8 cellular contexts compared by ENCODE assay signal in the genomic region with DNA sequence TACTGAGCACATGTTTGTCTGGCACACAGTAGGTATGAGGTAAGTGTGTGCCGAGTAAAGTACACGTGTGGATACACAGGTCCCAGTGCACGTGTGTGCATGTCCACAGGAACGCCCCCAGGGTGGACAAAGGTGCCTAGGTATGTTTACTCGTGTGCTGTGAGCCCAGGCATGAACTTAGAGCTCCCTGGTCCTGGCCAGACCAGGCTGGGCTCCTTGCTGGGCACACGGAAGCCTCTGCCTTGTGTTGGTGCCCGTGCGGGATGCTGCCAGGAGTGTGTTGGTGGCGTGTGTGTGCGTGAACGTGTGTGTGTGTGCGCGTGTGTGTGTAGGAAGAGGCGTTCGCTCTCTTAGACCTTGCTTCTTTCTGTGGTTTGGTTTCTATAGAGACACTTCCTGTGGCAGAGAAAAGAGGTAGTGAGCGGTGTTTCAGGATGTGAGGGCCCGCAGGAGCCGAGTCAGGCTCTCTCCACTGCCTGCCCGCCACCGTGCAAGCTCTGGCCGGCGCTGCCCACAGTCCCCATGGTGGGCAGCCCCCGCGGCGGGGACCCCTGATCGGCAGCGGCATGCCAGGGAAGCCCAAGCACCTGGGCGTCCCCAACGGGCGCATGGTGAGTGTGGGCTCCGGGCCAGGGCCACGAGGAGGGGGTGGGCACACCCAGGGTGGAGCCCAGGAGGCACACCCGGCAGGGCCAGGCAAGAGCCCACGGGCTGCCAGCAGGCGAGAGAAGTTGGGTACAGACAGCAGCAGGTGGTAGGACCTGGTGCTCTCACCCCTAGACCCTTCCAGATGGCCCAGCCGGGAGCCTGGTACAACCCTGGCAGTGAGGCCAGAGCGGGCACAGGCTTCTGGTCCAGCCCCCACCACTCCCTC. TPM values are rescaled to one million over a fixed set of nuclear protein-coding genes. Genes with fewer than 3 reads are reported as not detected.
DNase-seq lines count a peak whose midpoint lies in the region; ATAC-seq, FAIRE-seq and TF ChIP-seq lines count a peak whose summit lies in the region.

A gene with protein sequence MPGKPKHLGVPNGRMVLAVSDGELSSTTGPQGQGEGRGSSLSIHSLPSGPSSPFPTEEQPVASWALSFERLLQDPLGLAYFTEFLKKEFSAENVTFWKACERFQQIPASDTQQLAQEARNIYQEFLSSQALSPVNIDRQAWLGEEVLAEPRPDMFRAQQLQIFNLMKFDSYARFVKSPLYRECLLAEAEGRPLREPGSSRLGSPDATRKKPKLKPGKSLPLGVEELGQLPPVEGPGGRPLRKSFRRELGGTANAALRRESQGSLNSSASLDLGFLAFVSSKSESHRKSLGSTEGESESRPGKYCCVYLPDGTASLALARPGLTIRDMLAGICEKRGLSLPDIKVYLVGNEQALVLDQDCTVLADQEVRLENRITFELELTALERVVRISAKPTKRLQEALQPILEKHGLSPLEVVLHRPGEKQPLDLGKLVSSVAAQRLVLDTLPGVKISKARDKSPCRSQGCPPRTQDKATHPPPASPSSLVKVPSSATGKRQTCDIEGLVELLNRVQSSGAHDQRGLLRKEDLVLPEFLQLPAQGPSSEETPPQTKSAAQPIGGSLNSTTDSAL (plus strand): TSS at position 466 of the 874 bp plus-strand sequence. CDS start 101 bp downstream, at position 567.

- ATAC-seq in GM21529 (IDR thresholded peaks at IDR 0.05; ENCODE audit: unreplicated experiment), result peak; percentile 93

- no peaks in the 10 kb centered on the region for H4K20me1 ChIP-seq in KMS-11 (ENCODE audit: insufficient read depth)

- in situ Hi-C loops in G401 (cut with HindIII; ENCODE audit: low sequenced_read_pairs), result no loop called here

- H3K4me1 ChIP-seq in KMS-11 (ENCODE audit: low read depth, poor library complexity, severe bottlenecking) (peaks cover 38% of the 10 kb centered on the region), kidney (ENCODE audit: control insufficient read depth in 1 of 2, insufficient read depth in 1 of 2, low read depth in 1 of 2, low read length in 2 of 2) (peaks cover 3 to 12% of the 10 kb centered on the region in 2 donors)

- H3K9me3 ChIP-seq in kidney (ENCODE audit: control insufficient read depth in 1 of 2, low read length in 2 of 2), result no peaks in the 10 kb centered on the region

- intact Hi-C loops in T-helper 1 cell treated with Interleukin-12 subunit alpha and Interleukin-12 subunit beta and Interleukin-4 antibody, amounts not matched to agents 30 ng/mL and 1 ng/mL, for 36 hours (cut with micrococcal nuclease), result loop anchor here (1.0 to 5.0 kb wide), 5 partner anchors 13 to 795 kb away; a partner anchor contains a TSS
- intact Hi-C loops in kidney (cut with DNase I), result no loop called here

- FAIRE-seq in kidney (lab: Jason Lieb, UNC), result no peak

- WGBS in adipose tissue, 3 donors, result 20 to 55% (median 24%) methylated on average over 36 to 37 of the region's 37 CpGs

- H3K27ac ChIP-seq in KMS-11, result peak within 1 kb of the TSS; percentile 64
- no peak within 1 kb of the TSS for H3K27ac ChIP-seq in adipose tissue (ENCODE audit: low read depth, low read length)
- H3K27ac ChIP-seq in kidney (ENCODE audit: low read depth in 2 of 2, low read length in 2 of 2), result no peak within 1 kb of the TSS

- H3K4me2 ChIP-seq in KMS-11, result peak within 1 kb of the TSS; percentile 92

- H3K4me3 ChIP-seq in KMS-11 (IDR thresholded peaks at IDR 0.05; ENCODE audit: insufficient read depth, low read depth, low read length) (no peak within 1 kb of the TSS), kidney (ENCODE audit: low read length in 2 of 2) (no peak within 1 kb of the TSS)

- TF ChIP-seq CTCF in KMS-11 (conservative IDR thresholded peaks at IDR 0.05; ENCODE audit: low read depth, low read length), result no peak
- TF ChIP-seq CTCF in kidney (IDR thresholded peaks at IDR 0.05; ENCODE audit: borderline replicate concordance, extremely low read depth, insufficient read depth), result no peak

- peaks cover 11% of the 10 kb centered on the region for H3K79me2 ChIP-seq in KMS-11 (ENCODE audit: insufficient read depth, low read depth)

- H3K36me3 ChIP-seq in KMS-11 (ENCODE audit: insufficient read depth) (no peaks in the 10 kb centered on the region), kidney (ENCODE audit: control insufficient read depth in 1 of 2, insufficient read depth in 2 of 2, low read length in 2 of 2) (no peaks in the 10 kb centered on the region)

- H3K27me3 ChIP-seq in KMS-11 (ENCODE audit: insufficient read depth, low read depth), result no peaks in the 10 kb centered on the region

- DNase-seq in G401 (ENCODE audit: low spot score), result no peak
- DNase-seq in kidney, result peak; percentile 83
- DNase-seq in stimulated activated CD8-positive, alpha-beta memory T cell treated with anti-CD3 and anti-CD28 coated beads, Interleukin-12 subunit alpha, Interleukin-12 subunit beta, amount 100 ng/mL, for 4 hours (ENCODE audit: low read depth), result peak; percentile 48
- DNase-seq in NCI-H446 treated with DMSO at 0.1 percent for 48 hours (lab: John Stamatoyannopoulos, UW), result no peak

- H3K9ac ChIP-seq in KMS-11 (peak within 1 kb of the TSS; percentile 70), kidney (ENCODE audit: low read length in 2 of 2) (no peak within 1 kb of the TSS)

- H2AFZ ChIP-seq in KMS-11 (ENCODE audit: low read depth), result peak within 1 kb of the TSS; percentile 64; the same call in 1 of the 2 replicates

RNA-seq across cellular contexts. Expression of the gene that starts here (rescaled TPM):
- 72.9 and 91.8 TPM in 2 replicates for total RNA-seq in G401 (2014; rRNA removed; shearing (Covaris generic))
- 90.9 and 95.3 TPM in 2 replicates for total RNA-seq in T-helper 1 cell treated with Interleukin-12 subunit alpha and Interleukin-12 subunit beta and Interleukin-4 antibody, amounts not matched to agents 30 ng/mL and 1 ng/mL, for 36 hours
- polyA plus RNA-seq in adipose tissue (10 to 100 TPM; 10.1 to 17.9 (median 15.9) TPM), kidney (ENCODE audit: insufficient read depth, low read depth, low replicate concordance) (56.3 TPM)
- total RNA-seq in kidney, result 28.4 TPM

Comparison
In these comparisons a context has a peak if more than half of its experiments do, and no peak if none do; other contexts are left out.
1. DNase-seq: peak in kidney (single experiment) and stimulated activated CD8-positive, alpha-beta memory T cell treated with anti-CD3 and anti-CD28 coated beads, Interleukin-12 subunit alpha, Interleukin-12 subunit beta, amount 100 ng/mL, for 4 hours (single experiment); none in G401 (single experiment) and NCI-H446 treated with DMSO at 0.1 percent for 48 hours (single experiment).